In the genomic region with DNA sequence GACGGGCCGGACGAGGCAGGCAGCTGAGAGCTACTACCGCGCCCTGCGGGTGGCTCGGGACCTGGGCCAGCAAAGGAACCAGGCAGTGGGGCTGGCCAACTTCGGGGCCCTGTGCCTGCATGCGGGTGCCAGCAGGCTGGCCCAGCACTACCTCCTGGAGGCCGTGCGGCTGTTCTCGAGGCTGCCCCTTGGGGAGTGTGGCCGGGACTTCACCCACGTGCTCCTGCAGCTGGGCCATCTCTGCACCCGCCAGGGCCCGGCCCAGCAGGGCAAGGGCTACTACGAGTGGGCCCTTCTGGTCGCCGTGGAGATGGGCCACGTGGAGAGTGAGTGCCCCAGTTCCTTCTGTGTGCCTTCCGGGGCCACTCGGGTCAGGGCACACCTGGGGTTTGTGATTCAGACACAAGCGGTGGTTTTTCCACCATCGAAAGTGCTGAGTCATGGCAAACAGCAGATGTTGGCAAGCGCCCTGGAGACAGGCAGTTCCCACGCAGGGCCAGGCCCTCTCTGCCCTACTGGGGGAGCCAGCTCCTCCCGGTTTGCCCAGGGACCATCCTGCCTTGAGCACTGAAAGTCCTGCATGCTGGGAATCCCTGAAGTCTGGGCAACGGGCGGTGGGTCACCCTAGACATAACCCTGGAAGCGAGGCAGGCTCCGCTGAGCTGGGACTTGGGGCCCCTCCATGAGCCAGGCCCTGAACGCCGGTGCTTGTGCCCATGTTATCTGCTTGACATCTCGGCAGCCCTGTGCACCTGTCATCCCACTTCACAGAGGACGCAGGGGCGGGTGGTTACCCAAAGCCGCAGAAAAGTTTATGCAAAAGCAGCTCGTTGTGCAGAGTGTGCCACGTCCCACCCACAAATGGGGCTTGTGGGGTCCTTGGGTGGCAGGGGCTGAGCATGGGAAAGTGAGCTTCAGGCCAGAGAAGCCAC, we compare ENCODE assay signal across 8 cellular contexts. TPM values are rescaled to one million over a fixed set of nuclear protein-coding genes. Genes with fewer than 3 reads are reported as not detected.
A peak's percentile ranks its signal among the peaks of the same experiment; 100 is the strongest.
DNase-seq lines count a peak whose midpoint lies in the region; ATAC-seq and TF ChIP-seq lines count a peak whose summit lies in the region.

No MANE protein-coding gene starts in this region.

- DNase-seq in BE2C (peak; percentile 57), T-helper 2 cell (peak; percentile 34 to 88 (median 69)), anterior cingulate cortex (lab: John Stamatoyannopoulos, UW) (peak in 52 of 58 donors; percentile 5 to 77 (median 59)), Caco-2 (no peak)
- peak; percentile 62 to 80 (median 73) for DNase-seq in stimulated activated CD4-positive, alpha-beta T cell treated with anti-CD3 and anti-CD28 coated beads, TNF-alpha, amount 100 ng/mL, for 48 hours (ENCODE audit: low read depth in 3 of 3)

- H3K27me3 Mint-ChIP-seq in Caco-2 (ENCODE audit: insufficient read depth, unreplicated experiment), result no peaks in the 10 kb centered on the region

- CTCF ChIA-PET in Caco-2 (lab: Charles Lee), result interaction anchor here (3.0 kb wide), 1 partner anchor 52 kb away, joined by 6 read pairs; no protein-coding TSS in a partner anchor

- no peaks in the 10 kb centered on the region for H3K9me3 Mint-ChIP-seq in Caco-2 (ENCODE audit: unreplicated experiment)

- POLR2A ChIA-PET in Caco-2 (lab: Charles Lee), result no interaction called here

- no peaks in the 10 kb centered on the region for H3K4me1 Mint-ChIP-seq in Caco-2 (ENCODE audit: low read depth, unreplicated experiment)

- no peak overlapping the region for H3K4me3 Mint-ChIP-seq in Caco-2 (ENCODE audit: unreplicated experiment)

- H3K4me1 ChIP-seq in BE2C (peaks cover 17% of the 10 kb centered on the region), Caco-2 (0 out of 2 replicates have a peak, but pooled peaks cover 5% of the 10 kb centered on the region)

- peaks cover 20% of the 10 kb centered on the region for H3K36me3 ChIP-seq in BE2C
- H3K36me3 ChIP-seq in Caco-2 (ENCODE audit: control insufficient read depth, insufficient read depth, low read length), result no peaks in the 10 kb centered on the region

- H3K27me3 ChIP-seq in BE2C (no peaks in the 10 kb centered on the region), layer of hippocampus (ENCODE audit: control insufficient read depth, insufficient read depth, low read length) (no peaks in the 10 kb centered on the region), Caco-2 (replicated peaks; ENCODE audit: control insufficient read depth, insufficient read depth, low read length) (no peaks in the 10 kb centered on the region)

- no peak overlapping the region for H3K27ac Mint-ChIP-seq in Caco-2 (ENCODE audit: unreplicated experiment)

- TF ChIP-seq CTCF in BE2C (IDR thresholded peaks at IDR 0.05; ENCODE audit: low read depth, low read length) (no peak), Caco-2 (IDR thresholded peaks at IDR 0.05; ENCODE audit: insufficient read depth in 1 of 2, low read depth in 1 of 2, low read length in 1 of 2, severe bottlenecking in 1 of 2, unreplicated experiment in 1 of 2) (no peak)

- peak; percentile 80 for ATAC-seq in GM19372 (IDR thresholded peaks at IDR 0.05; ENCODE audit: low read depth, unreplicated experiment)
- peak; percentile 57 for ATAC-seq in HG03457 (IDR thresholded peaks at IDR 0.05; ENCODE audit: unreplicated experiment)

- H3K4me3 ChIP-seq in BE2C (ENCODE audit: low read depth, low read length), result no peak overlapping the region
- no peak overlapping the region for H3K4me3 ChIP-seq in Caco-2 (ENCODE audit: low read depth, low read length)

- H3K9me3 ChIP-seq in BE2C (no peaks in the 10 kb centered on the region), Caco-2 (no peaks in the 10 kb centered on the region)

- H3K36me3 Mint-ChIP-seq in Caco-2 (ENCODE audit: insufficient read depth, unreplicated experiment), result no peaks in the 10 kb centered on the region

- peak overlapping the region; percentile 25 for H3K27ac ChIP-seq in layer of hippocampus (ENCODE audit: low read depth, low read length)

- no TSS peak for BruUV-seq in Caco-2 (replicated peaks; lab: Mats Ljungman, UMichigan)

- intact Hi-C loops in Caco-2 (cut with micrococcal nuclease; ENCODE audit: unreplicated experiment), result no loop called here

RNA-seq across cellular contexts. Expression of gene SH3TC1, which starts 29.5 kb away (rescaled TPM):
- 43.1 TPM for polyA plus RNA-seq in BE2C (2012; ENCODE audit: insufficient read depth, insufficient read length, low read depth)
- 17.2 and 18.6 TPM in 2 replicates for total RNA-seq in Caco-2 (2022)

RNA-seq across cellular contexts. Expression of gene HTRA3, which starts 41.0 kb away (rescaled TPM):
- polyA plus RNA-seq in BE2C (2012; ENCODE audit: insufficient read depth, insufficient read length, low read depth), result not detected
- total RNA-seq in Caco-2 (2022), result 0.63 and 0.66 TPM in 2 replicates

Comparison
In these comparisons a context has a peak if more than half of its experiments do, and no peak if none do; other contexts are left out.
1. DNase-seq: peak in BE2C (single experiment), T-helper 2 cell (5 of 5), anterior cingulate cortex (52 of 58) and stimulated activated CD4-positive, alpha-beta T cell treated with anti-CD3 and anti-CD28 coated beads, TNF-alpha, amount 100 ng/mL, for 48 hours (3 of 3); none in Caco-2 (0 of 2).